Comparison of ENCODE assay signal across 1 cellular context in genomic region chr2:208134928-208135586, GRCh38.
TF ChIP-seq lines count a peak whose summit lies in the region.

No MANE protein-coding gene starts in this region.

TF ChIP-seq in HepG2, 621 proteins besides CTCF, POLR2A, EP300 and RAD21 (continues in another document):
- no peak for TF ChIP-seq GABPA (IDR thresholded peaks at IDR 0.05; ENCODE audit: low read depth, low read length)
- no peak for TF ChIP-seq GABPA (CRISPR knock-in tag; IDR thresholded peaks at IDR 0.05; ENCODE audit: low read depth)
- TF ChIP-seq ZNF552 (CRISPR knock-in tag; IDR thresholded peaks at IDR 0.05; ENCODE audit: borderline replicate concordance), result peak; percentile 70; the same call in 1 of the 2 replicates
- TF ChIP-seq, protein P1, sequence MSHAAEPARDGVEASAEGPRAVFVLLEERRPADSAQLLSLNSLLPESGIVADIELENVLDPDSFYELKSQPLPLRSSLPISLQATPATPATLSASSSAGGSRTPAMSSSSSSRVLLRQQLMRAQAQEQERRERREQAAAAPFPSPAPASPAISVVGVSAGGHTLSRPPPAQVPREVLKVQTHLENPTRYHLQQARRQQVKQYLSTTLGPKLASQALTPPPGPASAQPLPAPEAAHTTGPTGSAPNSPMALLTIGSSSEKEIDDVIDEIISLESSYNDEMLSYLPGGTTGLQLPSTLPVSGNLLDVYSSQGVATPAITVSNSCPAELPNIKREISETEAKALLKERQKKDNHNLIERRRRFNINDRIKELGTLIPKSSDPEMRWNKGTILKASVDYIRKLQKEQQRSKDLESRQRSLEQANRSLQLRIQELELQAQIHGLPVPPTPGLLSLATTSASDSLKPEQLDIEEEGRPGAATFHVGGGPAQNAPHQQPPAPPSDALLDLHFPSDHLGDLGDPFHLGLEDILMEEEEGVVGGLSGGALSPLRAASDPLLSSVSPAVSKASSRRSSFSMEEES (CRISPR knock-in tag; IDR thresholded peaks at IDR 0.05), result peak; percentile 61; the same call in 1 of the 2 replicates
- TF ChIP-seq ZNF572 (CRISPR knock-in tag; IDR thresholded peaks at IDR 0.05), result 0 out of 2 replicates have a peak, but pooled peaks have one; percentile 6
- peak; percentile 32; the same call in 1 of the 2 replicates for TF ChIP-seq FOSL2 (CRISPR knock-in tag; IDR thresholded peaks at IDR 0.05)
- TF ChIP-seq NR2C2 (CRISPR knock-in tag; IDR thresholded peaks at IDR 0.05; ENCODE audit: borderline replicate concordance), result 0 out of 2 replicates have a peak, but pooled peaks have one; percentile 8
- TF ChIP-seq ZSCAN9 (CRISPR knock-in tag; IDR thresholded peaks at IDR 0.05; ENCODE audit: borderline replicate concordance), result peak; percentile 68; the same call in 1 of the 2 replicates
- TF ChIP-seq IRF2 (CRISPR knock-in tag; IDR thresholded peaks at IDR 0.05), result 0 out of 2 replicates have a peak, but pooled peaks have one; percentile 36
- peak; percentile 70 for TF ChIP-seq HNF4A (CRISPR knock-in tag; IDR thresholded peaks at IDR 0.05)
- no peak for TF ChIP-seq SOX13 (IDR thresholded peaks at IDR 0.05)
- TF ChIP-seq SOX13 (CRISPR knock-in tag; conservative IDR thresholded peaks at IDR 0.05 in 1 of 2, IDR thresholded peaks at IDR 0.05 in 1 of 2), result peak in 1 of 2 experiments; percentile 8; a peak in 1 of 4 replicates
- TF ChIP-seq, protein P2, sequence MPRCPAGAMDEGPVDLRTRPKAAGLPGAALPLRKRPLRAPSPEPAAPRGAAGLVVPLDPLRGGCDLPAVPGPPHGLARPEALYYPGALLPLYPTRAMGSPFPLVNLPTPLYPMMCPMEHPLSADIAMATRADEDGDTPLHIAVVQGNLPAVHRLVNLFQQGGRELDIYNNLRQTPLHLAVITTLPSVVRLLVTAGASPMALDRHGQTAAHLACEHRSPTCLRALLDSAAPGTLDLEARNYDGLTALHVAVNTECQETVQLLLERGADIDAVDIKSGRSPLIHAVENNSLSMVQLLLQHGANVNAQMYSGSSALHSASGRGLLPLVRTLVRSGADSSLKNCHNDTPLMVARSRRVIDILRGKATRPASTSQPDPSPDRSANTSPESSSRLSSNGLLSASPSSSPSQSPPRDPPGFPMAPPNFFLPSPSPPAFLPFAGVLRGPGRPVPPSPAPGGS (CRISPR knock-in tag; IDR thresholded peaks at IDR 0.05), result peak; percentile 50; the same call in 1 of the 2 replicates
- TF ChIP-seq ERF (CRISPR knock-in tag; IDR thresholded peaks at IDR 0.05), result peak; percentile 21; the same call in 1 of the 2 replicates
- TF ChIP-seq FOXA1 (IDR thresholded peaks at IDR 0.05), result no peak
- TF ChIP-seq FOXA1 (CRISPR knock-in tag; IDR thresholded peaks at IDR 0.05), result peak; percentile 30; the same call in 1 of the 2 replicates
- TF ChIP-seq IKZF5 (CRISPR knock-in tag; IDR thresholded peaks at IDR 0.05), result 0 out of 2 replicates have a peak, but pooled peaks have one; percentile 23
- TF ChIP-seq ZNF414 (CRISPR knock-in tag; IDR thresholded peaks at IDR 0.05), result no peak
- no peak for TF ChIP-seq LCORL (IDR thresholded peaks at IDR 0.05)
- TF ChIP-seq LCORL (CRISPR knock-in tag; IDR thresholded peaks at IDR 0.05), result peak; percentile 27; the same call in 1 of the 2 replicates
- no peak for TF ChIP-seq ZBTB39 (CRISPR knock-in tag; IDR thresholded peaks at IDR 0.05)
- TF ChIP-seq, protein P3, sequence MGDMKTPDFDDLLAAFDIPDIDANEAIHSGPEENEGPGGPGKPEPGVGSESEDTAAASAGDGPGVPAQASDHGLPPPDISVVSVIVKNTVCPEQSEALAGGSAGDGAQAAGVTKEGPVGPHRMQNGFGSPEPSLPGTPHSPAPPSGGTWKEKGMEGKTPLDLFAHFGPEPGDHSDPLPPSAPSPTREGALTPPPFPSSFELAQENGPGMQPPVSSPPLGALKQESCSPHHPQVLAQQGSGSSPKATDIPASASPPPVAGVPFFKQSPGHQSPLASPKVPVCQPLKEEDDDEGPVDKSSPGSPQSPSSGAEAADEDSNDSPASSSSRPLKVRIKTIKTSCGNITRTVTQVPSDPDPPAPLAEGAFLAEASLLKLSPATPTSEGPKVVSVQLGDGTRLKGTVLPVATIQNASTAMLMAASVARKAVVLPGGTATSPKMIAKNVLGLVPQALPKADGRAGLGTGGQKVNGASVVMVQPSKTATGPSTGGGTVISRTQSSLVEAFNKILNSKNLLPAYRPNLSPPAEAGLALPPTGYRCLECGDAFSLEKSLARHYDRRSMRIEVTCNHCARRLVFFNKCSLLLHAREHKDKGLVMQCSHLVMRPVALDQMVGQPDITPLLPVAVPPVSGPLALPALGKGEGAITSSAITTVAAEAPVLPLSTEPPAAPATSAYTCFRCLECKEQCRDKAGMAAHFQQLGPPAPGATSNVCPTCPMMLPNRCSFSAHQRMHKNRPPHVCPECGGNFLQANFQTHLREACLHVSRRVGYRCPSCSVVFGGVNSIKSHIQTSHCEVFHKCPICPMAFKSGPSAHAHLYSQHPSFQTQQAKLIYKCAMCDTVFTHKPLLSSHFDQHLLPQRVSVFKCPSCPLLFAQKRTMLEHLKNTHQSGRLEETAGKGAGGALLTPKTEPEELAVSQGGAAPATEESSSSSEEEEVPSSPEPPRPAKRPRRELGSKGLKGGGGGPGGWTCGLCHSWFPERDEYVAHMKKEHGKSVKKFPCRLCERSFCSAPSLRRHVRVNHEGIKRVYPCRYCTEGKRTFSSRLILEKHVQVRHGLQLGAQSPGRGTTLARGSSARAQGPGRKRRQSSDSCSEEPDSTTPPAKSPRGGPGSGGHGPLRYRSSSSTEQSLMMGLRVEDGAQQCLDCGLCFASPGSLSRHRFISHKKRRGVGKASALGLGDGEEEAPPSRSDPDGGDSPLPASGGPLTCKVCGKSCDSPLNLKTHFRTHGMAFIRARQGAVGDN (CRISPR knock-in tag; IDR thresholded peaks at IDR 0.05), result peak; percentile 2; the same call in 1 of the 2 replicates
- 0 out of 2 replicates have a peak, but pooled peaks have one; percentile 26 for TF ChIP-seq ZNF441 (CRISPR knock-in tag; IDR thresholded peaks at IDR 0.05; ENCODE audit: borderline replicate concordance)
- TF ChIP-seq THAP11 (CRISPR knock-in tag; IDR thresholded peaks at IDR 0.05), result peak; percentile 18; the same call in 1 of the 2 replicates
- 0 out of 2 replicates have a peak, but pooled peaks have one; percentile 32 for TF ChIP-seq FOXC1 (CRISPR knock-in tag; IDR thresholded peaks at IDR 0.05; ENCODE audit: borderline replicate concordance)
- TF ChIP-seq ZNF614 (CRISPR knock-in tag; IDR thresholded peaks at IDR 0.05; ENCODE audit: borderline replicate concordance), result peak; percentile 40; the same call in 1 of the 2 replicates
- TF ChIP-seq, protein P4, sequence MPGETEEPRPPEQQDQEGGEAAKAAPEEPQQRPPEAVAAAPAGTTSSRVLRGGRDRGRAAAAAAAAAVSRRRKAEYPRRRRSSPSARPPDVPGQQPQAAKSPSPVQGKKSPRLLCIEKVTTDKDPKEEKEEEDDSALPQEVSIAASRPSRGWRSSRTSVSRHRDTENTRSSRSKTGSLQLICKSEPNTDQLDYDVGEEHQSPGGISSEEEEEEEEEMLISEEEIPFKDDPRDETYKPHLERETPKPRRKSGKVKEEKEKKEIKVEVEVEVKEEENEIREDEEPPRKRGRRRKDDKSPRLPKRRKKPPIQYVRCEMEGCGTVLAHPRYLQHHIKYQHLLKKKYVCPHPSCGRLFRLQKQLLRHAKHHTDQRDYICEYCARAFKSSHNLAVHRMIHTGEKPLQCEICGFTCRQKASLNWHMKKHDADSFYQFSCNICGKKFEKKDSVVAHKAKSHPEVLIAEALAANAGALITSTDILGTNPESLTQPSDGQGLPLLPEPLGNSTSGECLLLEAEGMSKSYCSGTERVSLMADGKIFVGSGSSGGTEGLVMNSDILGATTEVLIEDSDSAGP (CRISPR knock-in tag; IDR thresholded peaks at IDR 0.05; ENCODE audit: borderline replicate concordance), result no peak
- TF ChIP-seq HDAC1 (CRISPR knock-in tag; IDR thresholded peaks at IDR 0.05), result no peak
- TF ChIP-seq ASH2L (IDR thresholded peaks at IDR 0.05; ENCODE audit: insufficient read length, low read depth, low read length), result peak; percentile 1
- TF ChIP-seq, protein P5, sequence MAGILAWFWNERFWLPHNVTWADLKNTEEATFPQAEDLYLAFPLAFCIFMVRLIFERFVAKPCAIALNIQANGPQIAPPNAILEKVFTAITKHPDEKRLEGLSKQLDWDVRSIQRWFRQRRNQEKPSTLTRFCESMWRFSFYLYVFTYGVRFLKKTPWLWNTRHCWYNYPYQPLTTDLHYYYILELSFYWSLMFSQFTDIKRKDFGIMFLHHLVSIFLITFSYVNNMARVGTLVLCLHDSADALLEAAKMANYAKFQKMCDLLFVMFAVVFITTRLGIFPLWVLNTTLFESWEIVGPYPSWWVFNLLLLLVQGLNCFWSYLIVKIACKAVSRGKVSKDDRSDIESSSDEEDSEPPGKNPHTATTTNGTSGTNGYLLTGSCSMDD (CRISPR knock-in tag; IDR thresholded peaks at IDR 0.05), result no peak
- TF ChIP-seq PITX1 (CRISPR knock-in tag; IDR thresholded peaks at IDR 0.05), result no peak; the same call in 1 of the 2 replicates
- TF ChIP-seq ZNF232 (CRISPR knock-in tag; IDR thresholded peaks at IDR 0.05; ENCODE audit: borderline replicate concordance), result peak; percentile 80; the same call in 1 of the 2 replicates
- TF ChIP-seq NFATC3 (CRISPR knock-in tag; IDR thresholded peaks at IDR 0.05), result 0 out of 2 replicates have a peak, but pooled peaks have one; percentile 54
- peak; percentile 42; the same call in 1 of the 2 replicates for TF ChIP-seq GATAD2A (CRISPR knock-in tag; IDR thresholded peaks at IDR 0.05)
- TF ChIP-seq TEAD3 (CRISPR knock-in tag; optimal IDR thresholded peaks at IDR 0.05; ENCODE audit: borderline replicate concordance), result peak; percentile 36
- TF ChIP-seq NFAT5 (CRISPR knock-in tag; IDR thresholded peaks at IDR 0.05), result no peak
- TF ChIP-seq ZNF121 (CRISPR knock-in tag; IDR thresholded peaks at IDR 0.05), result peak; percentile 51; the same call in 1 of the 2 replicates
- TF ChIP-seq FOXA3 (CRISPR knock-in tag; IDR thresholded peaks at IDR 0.05), result peak; percentile 39; the same call in 1 of the 2 replicates
- peak; percentile 67; the same call in 1 of the 2 replicates for TF ChIP-seq RFXAP (CRISPR knock-in tag; IDR thresholded peaks at IDR 0.05; ENCODE audit: borderline replicate concordance)
- no peak for TF ChIP-seq KAT2B (IDR thresholded peaks at IDR 0.05; ENCODE audit: borderline replicate concordance, low read depth, low read length)
